ENCODE assay signal across 1 cellular context in the genomic region with DNA sequence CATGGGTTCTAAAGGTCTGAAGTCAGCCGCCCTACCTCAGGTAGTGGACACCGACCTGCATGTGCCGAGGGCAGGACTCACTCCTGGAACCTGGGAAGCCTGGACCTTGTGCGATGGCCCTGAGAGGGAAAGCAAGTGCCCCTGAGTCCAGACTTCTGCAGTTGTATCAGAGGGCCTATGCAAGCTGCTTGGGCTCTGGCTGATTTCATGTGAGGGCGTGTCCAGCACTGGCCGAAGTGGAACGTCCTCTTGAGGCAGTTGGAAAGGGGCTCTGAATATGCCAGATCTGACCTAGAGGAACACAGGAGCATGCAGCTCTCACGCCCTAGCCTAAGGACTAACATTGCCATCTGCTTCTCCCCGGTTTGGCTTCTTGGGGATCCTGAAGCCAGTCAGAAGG.
TF ChIP-seq lines count a peak whose summit lies in the region.

No MANE protein-coding gene starts in this region.

TF ChIP-seq in H1, 55 proteins besides CTCF, POLR2A, EP300 and RAD21:
- TF ChIP-seq JUND (IDR thresholded peaks at IDR 0.05; ENCODE audit: low read length): no peak
- no peak for TF ChIP-seq EZH2 (IDR thresholded peaks at IDR 0.05; ENCODE audit: low read depth, low read length, severe bottlenecking)
- no peak for TF ChIP-seq TEAD4 (IDR thresholded peaks at IDR 0.05; ENCODE audit: low read depth, low read length)
- no peak for TF ChIP-seq TAF1 (IDR thresholded peaks at IDR 0.05; ENCODE audit: low read depth, low read length)
- no peak for TF ChIP-seq CBX8 (IDR thresholded peaks at IDR 0.05; ENCODE audit: borderline replicate concordance, low read depth, low read length)
- TF ChIP-seq SIX5 (IDR thresholded peaks at IDR 0.05; ENCODE audit: low read depth, low read length): no peak
- no peak for TF ChIP-seq CBX5 (IDR thresholded peaks at IDR 0.05; ENCODE audit: low read depth, low read length)
- no peak for TF ChIP-seq BRCA1 (IDR thresholded peaks at IDR 0.05; ENCODE audit: low read depth, low read length)
- no peak for TF ChIP-seq SP2 (IDR thresholded peaks at IDR 0.05; ENCODE audit: low read length)
- no peak for TF ChIP-seq TCF12 (IDR thresholded peaks at IDR 0.05; ENCODE audit: low read depth, low read length)
- no peak for TF ChIP-seq POU5F1 (IDR thresholded peaks at IDR 0.05; ENCODE audit: low read depth, low read length)
- no peak for TF ChIP-seq SUZ12 (IDR thresholded peaks at IDR 0.05; ENCODE audit: low read length)
- TF ChIP-seq NANOG (IDR thresholded peaks at IDR 0.05; ENCODE audit: insufficient read depth, low read depth, low read length, poor library complexity, severe bottlenecking): no peak
- TF ChIP-seq, protein P1, sequence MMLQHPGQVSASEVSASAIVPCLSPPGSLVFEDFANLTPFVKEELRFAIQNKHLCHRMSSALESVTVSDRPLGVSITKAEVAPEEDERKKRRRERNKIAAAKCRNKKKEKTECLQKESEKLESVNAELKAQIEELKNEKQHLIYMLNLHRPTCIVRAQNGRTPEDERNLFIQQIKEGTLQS (IDR thresholded peaks at IDR 0.05; ENCODE audit: insufficient read depth, low read depth, low read length): no peak
- TF ChIP-seq, protein P2, sequence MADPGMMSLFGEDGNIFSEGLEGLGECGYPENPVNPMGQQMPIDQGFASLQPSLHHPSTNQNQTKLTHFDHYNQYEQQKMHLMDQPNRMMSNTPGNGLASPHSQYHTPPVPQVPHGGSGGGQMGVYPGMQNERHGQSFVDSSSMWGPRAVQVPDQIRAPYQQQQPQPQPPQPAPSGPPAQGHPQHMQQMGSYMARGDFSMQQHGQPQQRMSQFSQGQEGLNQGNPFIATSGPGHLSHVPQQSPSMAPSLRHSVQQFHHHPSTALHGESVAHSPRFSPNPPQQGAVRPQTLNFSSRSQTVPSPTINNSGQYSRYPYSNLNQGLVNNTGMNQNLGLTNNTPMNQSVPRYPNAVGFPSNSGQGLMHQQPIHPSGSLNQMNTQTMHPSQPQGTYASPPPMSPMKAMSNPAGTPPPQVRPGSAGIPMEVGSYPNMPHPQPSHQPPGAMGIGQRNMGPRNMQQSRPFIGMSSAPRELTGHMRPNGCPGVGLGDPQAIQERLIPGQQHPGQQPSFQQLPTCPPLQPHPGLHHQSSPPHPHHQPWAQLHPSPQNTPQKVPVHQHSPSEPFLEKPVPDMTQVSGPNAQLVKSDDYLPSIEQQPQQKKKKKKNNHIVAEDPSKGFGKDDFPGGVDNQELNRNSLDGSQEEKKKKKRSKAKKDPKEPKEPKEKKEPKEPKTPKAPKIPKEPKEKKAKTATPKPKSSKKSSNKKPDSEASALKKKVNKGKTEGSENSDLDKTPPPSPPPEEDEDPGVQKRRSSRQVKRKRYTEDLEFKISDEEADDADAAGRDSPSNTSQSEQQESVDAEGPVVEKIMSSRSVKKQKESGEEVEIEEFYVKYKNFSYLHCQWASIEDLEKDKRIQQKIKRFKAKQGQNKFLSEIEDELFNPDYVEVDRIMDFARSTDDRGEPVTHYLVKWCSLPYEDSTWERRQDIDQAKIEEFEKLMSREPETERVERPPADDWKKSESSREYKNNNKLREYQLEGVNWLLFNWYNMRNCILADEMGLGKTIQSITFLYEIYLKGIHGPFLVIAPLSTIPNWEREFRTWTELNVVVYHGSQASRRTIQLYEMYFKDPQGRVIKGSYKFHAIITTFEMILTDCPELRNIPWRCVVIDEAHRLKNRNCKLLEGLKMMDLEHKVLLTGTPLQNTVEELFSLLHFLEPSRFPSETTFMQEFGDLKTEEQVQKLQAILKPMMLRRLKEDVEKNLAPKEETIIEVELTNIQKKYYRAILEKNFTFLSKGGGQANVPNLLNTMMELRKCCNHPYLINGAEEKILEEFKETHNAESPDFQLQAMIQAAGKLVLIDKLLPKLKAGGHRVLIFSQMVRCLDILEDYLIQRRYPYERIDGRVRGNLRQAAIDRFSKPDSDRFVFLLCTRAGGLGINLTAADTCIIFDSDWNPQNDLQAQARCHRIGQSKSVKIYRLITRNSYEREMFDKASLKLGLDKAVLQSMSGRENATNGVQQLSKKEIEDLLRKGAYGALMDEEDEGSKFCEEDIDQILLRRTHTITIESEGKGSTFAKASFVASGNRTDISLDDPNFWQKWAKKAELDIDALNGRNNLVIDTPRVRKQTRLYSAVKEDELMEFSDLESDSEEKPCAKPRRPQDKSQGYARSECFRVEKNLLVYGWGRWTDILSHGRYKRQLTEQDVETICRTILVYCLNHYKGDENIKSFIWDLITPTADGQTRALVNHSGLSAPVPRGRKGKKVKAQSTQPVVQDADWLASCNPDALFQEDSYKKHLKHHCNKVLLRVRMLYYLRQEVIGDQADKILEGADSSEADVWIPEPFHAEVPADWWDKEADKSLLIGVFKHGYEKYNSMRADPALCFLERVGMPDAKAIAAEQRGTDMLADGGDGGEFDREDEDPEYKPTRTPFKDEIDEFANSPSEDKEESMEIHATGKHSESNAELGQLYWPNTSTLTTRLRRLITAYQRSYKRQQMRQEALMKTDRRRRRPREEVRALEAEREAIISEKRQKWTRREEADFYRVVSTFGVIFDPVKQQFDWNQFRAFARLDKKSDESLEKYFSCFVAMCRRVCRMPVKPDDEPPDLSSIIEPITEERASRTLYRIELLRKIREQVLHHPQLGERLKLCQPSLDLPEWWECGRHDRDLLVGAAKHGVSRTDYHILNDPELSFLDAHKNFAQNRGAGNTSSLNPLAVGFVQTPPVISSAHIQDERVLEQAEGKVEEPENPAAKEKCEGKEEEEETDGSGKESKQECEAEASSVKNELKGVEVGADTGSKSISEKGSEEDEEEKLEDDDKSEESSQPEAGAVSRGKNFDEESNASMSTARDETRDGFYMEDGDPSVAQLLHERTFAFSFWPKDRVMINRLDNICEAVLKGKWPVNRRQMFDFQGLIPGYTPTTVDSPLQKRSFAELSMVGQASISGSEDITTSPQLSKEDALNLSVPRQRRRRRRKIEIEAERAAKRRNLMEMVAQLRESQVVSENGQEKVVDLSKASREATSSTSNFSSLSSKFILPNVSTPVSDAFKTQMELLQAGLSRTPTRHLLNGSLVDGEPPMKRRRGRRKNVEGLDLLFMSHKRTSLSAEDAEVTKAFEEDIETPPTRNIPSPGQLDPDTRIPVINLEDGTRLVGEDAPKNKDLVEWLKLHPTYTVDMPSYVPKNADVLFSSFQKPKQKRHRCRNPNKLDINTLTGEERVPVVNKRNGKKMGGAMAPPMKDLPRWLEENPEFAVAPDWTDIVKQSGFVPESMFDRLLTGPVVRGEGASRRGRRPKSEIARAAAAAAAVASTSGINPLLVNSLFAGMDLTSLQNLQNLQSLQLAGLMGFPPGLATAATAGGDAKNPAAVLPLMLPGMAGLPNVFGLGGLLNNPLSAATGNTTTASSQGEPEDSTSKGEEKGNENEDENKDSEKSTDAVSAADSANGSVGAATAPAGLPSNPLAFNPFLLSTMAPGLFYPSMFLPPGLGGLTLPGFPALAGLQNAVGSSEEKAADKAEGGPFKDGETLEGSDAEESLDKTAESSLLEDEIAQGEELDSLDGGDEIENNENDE (IDR thresholded peaks at IDR 0.05; ENCODE audit: insufficient replicate concordance, low read length): no peak
- no peak for TF ChIP-seq ZNF274 (IDR thresholded peaks at IDR 0.05; ENCODE audit: borderline replicate concordance, extremely low read depth, low read length)
- TF ChIP-seq, protein P3, sequence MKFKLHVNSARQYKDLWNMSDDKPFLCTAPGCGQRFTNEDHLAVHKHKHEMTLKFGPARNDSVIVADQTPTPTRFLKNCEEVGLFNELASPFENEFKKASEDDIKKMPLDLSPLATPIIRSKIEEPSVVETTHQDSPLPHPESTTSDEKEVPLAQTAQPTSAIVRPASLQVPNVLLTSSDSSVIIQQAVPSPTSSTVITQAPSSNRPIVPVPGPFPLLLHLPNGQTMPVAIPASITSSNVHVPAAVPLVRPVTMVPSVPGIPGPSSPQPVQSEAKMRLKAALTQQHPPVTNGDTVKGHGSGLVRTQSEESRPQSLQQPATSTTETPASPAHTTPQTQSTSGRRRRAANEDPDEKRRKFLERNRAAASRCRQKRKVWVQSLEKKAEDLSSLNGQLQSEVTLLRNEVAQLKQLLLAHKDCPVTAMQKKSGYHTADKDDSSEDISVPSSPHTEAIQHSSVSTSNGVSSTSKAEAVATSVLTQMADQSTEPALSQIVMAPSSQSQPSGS (IDR thresholded peaks at IDR 0.05; ENCODE audit: low read length): no peak
- TF ChIP-seq RBBP5 (IDR thresholded peaks at IDR 0.05; ENCODE audit: borderline replicate concordance, low read depth, low read length): no peak
- no peak for TF ChIP-seq CTBP2 (IDR thresholded peaks at IDR 0.05; ENCODE audit: borderline replicate concordance, insufficient read depth, insufficient read length, low read length)
